Comparison of ENCODE assay signal across 21 cellular contexts in the genomic region with DNA sequence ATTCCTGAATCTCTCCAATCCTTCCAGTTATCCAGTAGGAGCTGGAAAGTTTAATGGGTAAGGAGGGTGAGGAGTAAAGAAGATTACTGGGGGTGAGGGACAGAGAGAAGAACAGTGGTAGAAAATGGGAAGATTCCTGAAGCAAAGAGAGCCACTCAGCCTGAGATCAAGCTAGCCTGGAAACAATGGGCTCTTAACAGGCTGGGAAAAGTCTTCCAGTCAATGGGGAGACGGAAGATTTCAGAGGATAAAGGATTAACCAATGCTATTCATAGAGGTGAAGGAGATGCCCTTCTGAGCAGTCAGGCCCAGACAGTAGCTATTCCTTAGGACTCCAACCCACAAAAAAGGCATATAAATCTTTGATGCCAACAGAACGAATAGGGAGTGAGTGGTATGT. TPM values are rescaled to one million over a fixed set of nuclear protein-coding genes. Genes with fewer than 3 reads are reported as not detected.
A peak's percentile ranks its signal among the peaks of the same experiment; 100 is the strongest.
DNase-seq lines count a peak whose midpoint lies in the region; ATAC-seq and TF ChIP-seq lines count a peak whose summit lies in the region.
"Had no signal": no experiment of that assay in that cellular context is flagged by ENCODE, and none has a peak within 500 bp of the region (broad histone marks: within the 10 kb centered on the region; RNA-seq: fewer than 3 reads in every experiment).

No MANE protein-coding gene starts in this region.

- H3K4me3 ChIP-seq in CD4-positive, CD25-positive, alpha-beta regulatory T cell (ENCODE audit: low read depth, low read length): no peak overlapping the region
- no peak overlapping the region for H3K4me3 ChIP-seq in CD8-positive, alpha-beta memory T cell (ENCODE audit: low read length)
- H3K4me3 ChIP-seq: ovary, right lobe of liver, tibial nerve had no signal

- no peak overlapping the region for H3K4me3 Mint-ChIP-seq in CD4-positive, CD25-positive, alpha-beta regulatory T cell
- H3K4me3 Mint-ChIP-seq in CD8-positive, alpha-beta memory T cell: no peak overlapping the region
- no peak overlapping the region for H3K4me3 Mint-ChIP-seq in activated T-helper 1 cell treated with anti-CD3 and anti-CD28 coated beads, Interleukin-12 subunit alpha, Interleukin-12 subunit beta, Interleukin-2, Interleukin-4 antibody, amounts not matched to agents 30 ng/mL and 10 ng/mL and 1 ng/mL, durations not matched to agents 14 hours and 24 hours and 36 hours
- H3K4me3 Mint-ChIP-seq in mesothelial cell of epicardium: no peak overlapping the region
- H3K4me3 Mint-ChIP-seq: H9, immature natural killer cell had no signal

- H3K9me3 Mint-ChIP-seq in CD4-positive, CD25-positive, alpha-beta regulatory T cell: no peaks in the 10 kb centered on the region
- no peaks in the 10 kb centered on the region for H3K9me3 Mint-ChIP-seq in CD8-positive, alpha-beta memory T cell
- no peaks in the 10 kb centered on the region for H3K9me3 Mint-ChIP-seq in activated T-helper 1 cell treated with anti-CD3 and anti-CD28 coated beads, Interleukin-12 subunit alpha, Interleukin-12 subunit beta, Interleukin-2, Interleukin-4 antibody, amounts not matched to agents 30 ng/mL and 10 ng/mL and 1 ng/mL, durations not matched to agents 14 hours and 24 hours and 36 hours
- no peaks in the 10 kb centered on the region for H3K9me3 Mint-ChIP-seq in mesothelial cell of epicardium
- H3K9me3 Mint-ChIP-seq: H9, immature natural killer cell had no signal

- DNase-seq in CD4-positive, CD25-positive, alpha-beta regulatory T cell: no peak
- no peak for DNase-seq in CD8-positive, alpha-beta memory T cell
- DNase-seq in activated T-helper 1 cell treated with anti-CD3 and anti-CD28 coated beads, Interleukin-12 subunit alpha, Interleukin-12 subunit beta, Interleukin-2, Interleukin-4 antibody, amounts not matched to agents 30 ng/mL and 10 ng/mL and 1 ng/mL, durations not matched to agents 14 hours and 24 hours and 36 hours (ENCODE audit: low spot score): no peak
- no peak for DNase-seq in mesothelial cell of epicardium (ENCODE audit: low spot score in 2 of 2, unreplicated experiment in 2 of 2)
- no peak for DNase-seq in COLO668 (lab: John Stamatoyannopoulos, UW; ENCODE audit: unreplicated experiment)
- DNase-seq in T-helper 9 cell: no peak
- DNase-seq: activated CD4-positive, CD25-positive, alpha-beta regulatory T cell treated with anti-CD3 and anti-CD28 coated beads, Interleukin-2, amount 50 U/mL, for 72 hours; activated CD8-positive, alpha-beta memory T cell treated with anti-CD3 and anti-CD28 coated beads, Interleukin-2, amount 50 U/mL, for 48 hours; activated naive CD4-positive, alpha-beta T cell treated with anti-CD3 and anti-CD28 coated beads, Interleukin-2, amount 50 U/mL, for 16 hours; DMS 273 treated with DMSO at 0.1 percent for 48 hours; H9; immature natural killer cell; left ventricle myocardium superior; NCI-H1417; NCI-H524; ovary; right lobe of liver; SHP77 treated with DMSO at 0.1 percent for 48 hours; stimulated activated naive CD4-positive, alpha-beta T cell treated with Interleukin-2 at 50 U/mL for 16 hours had no signal

- H3K36me3 Mint-ChIP-seq in CD4-positive, CD25-positive, alpha-beta regulatory T cell: peaks cover 28% of the 10 kb centered on the region
- peaks cover 10 to 77% (median 14%) of the 10 kb centered on the region in 3 donors for H3K36me3 Mint-ChIP-seq in CD8-positive, alpha-beta memory T cell
- H3K36me3 Mint-ChIP-seq in activated T-helper 1 cell treated with anti-CD3 and anti-CD28 coated beads, Interleukin-12 subunit alpha, Interleukin-12 subunit beta, Interleukin-2, Interleukin-4 antibody, amounts not matched to agents 30 ng/mL and 10 ng/mL and 1 ng/mL, durations not matched to agents 14 hours and 24 hours and 36 hours (ENCODE audit: low read depth): peaks cover 58% of the 10 kb centered on the region
- peaks cover 34% of the 10 kb centered on the region for H3K36me3 Mint-ChIP-seq in mesothelial cell of epicardium

- no peaks in the 10 kb centered on the region for H3K9me3 ChIP-seq in CD4-positive, CD25-positive, alpha-beta regulatory T cell (ENCODE audit: control insufficient read depth in 2 of 2, low read length in 2 of 2)
- no peaks in the 10 kb centered on the region for H3K9me3 ChIP-seq in CD8-positive, alpha-beta memory T cell (ENCODE audit: low read length)
- H3K9me3 ChIP-seq: ovary, right lobe of liver, tibial nerve had no signal

- H3K4me1 Mint-ChIP-seq in CD4-positive, CD25-positive, alpha-beta regulatory T cell: peaks cover 0 to 15% (median 7%) of the 10 kb centered on the region in 4 donors
- H3K4me1 Mint-ChIP-seq in CD8-positive, alpha-beta memory T cell: peaks cover 2 to 12% (median 4%) of the 10 kb centered on the region in 3 donors
- H3K4me1 Mint-ChIP-seq in activated T-helper 1 cell treated with anti-CD3 and anti-CD28 coated beads, Interleukin-12 subunit alpha, Interleukin-12 subunit beta, Interleukin-2, Interleukin-4 antibody, amounts not matched to agents 30 ng/mL and 10 ng/mL and 1 ng/mL, durations not matched to agents 14 hours and 24 hours and 36 hours (ENCODE audit: low read depth): peaks cover 11% of the 10 kb centered on the region
- peaks cover 7% of the 10 kb centered on the region for H3K4me1 Mint-ChIP-seq in mesothelial cell of epicardium
- H3K4me1 Mint-ChIP-seq: immature natural killer cell had no signal

- H3K27ac ChIP-seq in CD4-positive, CD25-positive, alpha-beta regulatory T cell (ENCODE audit: insufficient read depth, low read length, poor library complexity, severe bottlenecking): no peak overlapping the region
- H3K27ac ChIP-seq in CD8-positive, alpha-beta memory T cell (ENCODE audit: low read depth, low read length): no peak overlapping the region
- H3K27ac ChIP-seq: ovary, right lobe of liver, tibial nerve had no signal

- H3K4me1 ChIP-seq in CD4-positive, CD25-positive, alpha-beta regulatory T cell (ENCODE audit: control insufficient read depth, insufficient read depth, low read length, poor library complexity, severe bottlenecking): no peaks in the 10 kb centered on the region
- H3K4me1 ChIP-seq in CD8-positive, alpha-beta memory T cell (ENCODE audit: insufficient read depth, low read length): no peaks in the 10 kb centered on the region
- H3K4me1 ChIP-seq: right lobe of liver, tibial nerve had no signal

- H3K27ac Mint-ChIP-seq in CD4-positive, CD25-positive, alpha-beta regulatory T cell: peak overlapping the region; percentile 0 to 79 (median 53)
- H3K27ac Mint-ChIP-seq in CD8-positive, alpha-beta memory T cell: peak overlapping the region in 7 of 8 donors; percentile 11 to 92 (median 54)
- peak overlapping the region; percentile 6 for H3K27ac Mint-ChIP-seq in activated T-helper 1 cell treated with anti-CD3 and anti-CD28 coated beads, Interleukin-12 subunit alpha, Interleukin-12 subunit beta, Interleukin-2, Interleukin-4 antibody, amounts not matched to agents 30 ng/mL and 10 ng/mL and 1 ng/mL, durations not matched to agents 14 hours and 24 hours and 36 hours
- peak overlapping the region; percentile 38 for H3K27ac Mint-ChIP-seq in mesothelial cell of epicardium

- intact Hi-C loops in activated T-helper 1 cell treated with anti-CD3 and anti-CD28 coated beads, Interleukin-12 subunit alpha, Interleukin-12 subunit beta, Interleukin-2, Interleukin-4 antibody, amounts not matched to agents 30 ng/mL and 10 ng/mL and 1 ng/mL, durations not matched to agents 14 hours and 24 hours and 36 hours (cut with micrococcal nuclease): no loop called here

- CTCF ChIA-PET in CD8-positive, alpha-beta memory T cell (lab: Charles Lee): interaction anchor here (1.0 to 3.7 kb wide), 4 partner anchors 10 to 272 kb away, joined by 3 to 16 read pairs (median 4); partner anchors contain the start of gene GDF11

- TF ChIP-seq CTCF in mesothelial cell of epicardium (IDR thresholded peaks at IDR 0.05; ENCODE audit: unreplicated experiment): no peak

- no peak for ATAC-seq in CD4-positive, CD25-positive, alpha-beta regulatory T cell (ENCODE audit: low read depth in 2 of 2)
- no peak for ATAC-seq in HG02970 (IDR thresholded peaks at IDR 0.05; ENCODE audit: low FRiP score, unreplicated experiment)
- ATAC-seq: left ventricle myocardium superior, right lobe of liver had no signal

- no peaks in the 10 kb centered on the region for H3K27me3 Mint-ChIP-seq in CD4-positive, CD25-positive, alpha-beta regulatory T cell
- H3K27me3 Mint-ChIP-seq in CD8-positive, alpha-beta memory T cell: no peaks in the 10 kb centered on the region
- no peaks in the 10 kb centered on the region for H3K27me3 Mint-ChIP-seq in activated T-helper 1 cell treated with anti-CD3 and anti-CD28 coated beads, Interleukin-12 subunit alpha, Interleukin-12 subunit beta, Interleukin-2, Interleukin-4 antibody, amounts not matched to agents 30 ng/mL and 10 ng/mL and 1 ng/mL, durations not matched to agents 14 hours and 24 hours and 36 hours (ENCODE audit: insufficient read depth)
- H3K27me3 Mint-ChIP-seq in mesothelial cell of epicardium (ENCODE audit: low read depth): no peaks in the 10 kb centered on the region

- POLR2A ChIA-PET in CD8-positive, alpha-beta memory T cell (lab: Charles Lee): no interaction called here

- no peaks in the 10 kb centered on the region for H3K27me3 ChIP-seq in CD4-positive, CD25-positive, alpha-beta regulatory T cell (ENCODE audit: control insufficient read depth, insufficient read depth, low read length)
- no peaks in the 10 kb centered on the region for H3K27me3 ChIP-seq in CD8-positive, alpha-beta memory T cell (ENCODE audit: insufficient read depth, low read length, poor library complexity, severe bottlenecking)
- H3K27me3 ChIP-seq: ovary, right lobe of liver, tibial nerve had no signal

- H3K36me3 ChIP-seq in CD4-positive, CD25-positive, alpha-beta regulatory T cell (ENCODE audit: control insufficient read depth, insufficient read depth, low read length): peaks cover 72% of the 10 kb centered on the region
- H3K36me3 ChIP-seq in CD8-positive, alpha-beta memory T cell (ENCODE audit: insufficient read depth, low read length): peaks cover 49% of the 10 kb centered on the region
- H3K36me3 ChIP-seq: ovary had no signal

RNA-seq across cellular contexts. Expression of gene GDF11, which starts 14.8 kb away (rescaled TPM):
- 7.4 TPM for total RNA-seq in CD4-positive, CD25-positive, alpha-beta regulatory T cell
- polyA plus RNA-seq in CD4-positive, CD25-positive, alpha-beta regulatory T cell: 1 to 10 TPM in 1 of 4 donors, under 1 TPM in 3; 0.56 to 1.2 (median 0.66) TPM
- 10 to 100 TPM; 13.1 to 13.5 TPM for total RNA-seq in CD8-positive, alpha-beta memory T cell
- polyA plus RNA-seq in CD8-positive, alpha-beta memory T cell: 1.4 TPM
- total RNA-seq in activated T-helper 1 cell treated with anti-CD3 and anti-CD28 coated beads, Interleukin-12 subunit alpha, Interleukin-12 subunit beta, Interleukin-2, Interleukin-4 antibody, amounts not matched to agents 30 ng/mL and 10 ng/mL and 1 ng/mL, durations not matched to agents 14 hours and 24 hours and 36 hours: 14.2 and 15.2 TPM in 2 replicates
- 17.0 to 18.7 TPM (median 18.1 TPM) in 3 replicates for total RNA-seq in mesothelial cell of epicardium

RNA-seq across cellular contexts. Expression of gene CD63, which starts 28.9 kb away (rescaled TPM):
- total RNA-seq in CD4-positive, CD25-positive, alpha-beta regulatory T cell: 46.4 TPM
- 100 to 1,000 TPM; 145 to 205 (median 180) TPM for polyA plus RNA-seq in CD4-positive, CD25-positive, alpha-beta regulatory T cell
- 100 to 1,000 TPM; 200 to 202 TPM for total RNA-seq in CD8-positive, alpha-beta memory T cell
- 375 TPM for polyA plus RNA-seq in CD8-positive, alpha-beta memory T cell
- total RNA-seq in activated T-helper 1 cell treated with anti-CD3 and anti-CD28 coated beads, Interleukin-12 subunit alpha, Interleukin-12 subunit beta, Interleukin-2, Interleukin-4 antibody, amounts not matched to agents 30 ng/mL and 10 ng/mL and 1 ng/mL, durations not matched to agents 14 hours and 24 hours and 36 hours: 183 and 198 TPM in 2 replicates
- 429 to 438 TPM (median 438 TPM) in 3 replicates for total RNA-seq in mesothelial cell of epicardium

RNA-seq across cellular contexts. Expression of gene RDH5, which starts 37.5 kb away (rescaled TPM):
- 10.1 TPM for total RNA-seq in CD4-positive, CD25-positive, alpha-beta regulatory T cell
- 1 to 10 TPM in 3 of 4 donors, under 1 TPM in 1; 0.94 to 1.6 (median 1.4) TPM for polyA plus RNA-seq in CD4-positive, CD25-positive, alpha-beta regulatory T cell
- 1 to 10 TPM; 8.1 to 8.5 TPM for total RNA-seq in CD8-positive, alpha-beta memory T cell
- 0.90 TPM for polyA plus RNA-seq in CD8-positive, alpha-beta memory T cell
- total RNA-seq in activated T-helper 1 cell treated with anti-CD3 and anti-CD28 coated beads, Interleukin-12 subunit alpha, Interleukin-12 subunit beta, Interleukin-2, Interleukin-4 antibody, amounts not matched to agents 30 ng/mL and 10 ng/mL and 1 ng/mL, durations not matched to agents 14 hours and 24 hours and 36 hours: 4.2 and 6.7 TPM in 2 replicates
- total RNA-seq in mesothelial cell of epicardium: 9.7 to 11.2 TPM (median 11.2 TPM) in 3 replicates

RNA-seq across cellular contexts. Expression of gene BLOC1S1, which starts 41.9 kb away (rescaled TPM):
- 60.1 TPM for total RNA-seq in CD4-positive, CD25-positive, alpha-beta regulatory T cell
- 100 to 1,000 TPM in 3 of 4 donors, 10 to 100 TPM in 1; 83.6 to 128 (median 112) TPM for polyA plus RNA-seq in CD4-positive, CD25-positive, alpha-beta regulatory T cell
- 100 to 1,000 TPM in 1 of 2 experiments, 10 to 100 TPM in 1; 97.5 to 110 TPM for total RNA-seq in CD8-positive, alpha-beta memory T cell
- 90.2 TPM for polyA plus RNA-seq in CD8-positive, alpha-beta memory T cell
- 62.5 and 64.8 TPM in 2 replicates for total RNA-seq in activated T-helper 1 cell treated with anti-CD3 and anti-CD28 coated beads, Interleukin-12 subunit alpha, Interleukin-12 subunit beta, Interleukin-2, Interleukin-4 antibody, amounts not matched to agents 30 ng/mL and 10 ng/mL and 1 ng/mL, durations not matched to agents 14 hours and 24 hours and 36 hours
- total RNA-seq in mesothelial cell of epicardium: 58.0 to 63.4 TPM (median 61.6 TPM) in 3 replicates

RNA-seq across cellular contexts. Expression of gene ITGA7, which starts 50.0 kb away (rescaled TPM):
- total RNA-seq in CD4-positive, CD25-positive, alpha-beta regulatory T cell: 0.76 TPM
- polyA plus RNA-seq in CD4-positive, CD25-positive, alpha-beta regulatory T cell: under 1 TPM in 1 of 4 donors, not detected in 3; 0.29 TPM
- total RNA-seq in CD8-positive, alpha-beta memory T cell: 1 to 10 TPM; 2.7 to 3.1 TPM
- 0.36 TPM for polyA plus RNA-seq in CD8-positive, alpha-beta memory T cell
- 0.88 and 1.1 TPM in 2 replicates for total RNA-seq in activated T-helper 1 cell treated with anti-CD3 and anti-CD28 coated beads, Interleukin-12 subunit alpha, Interleukin-12 subunit beta, Interleukin-2, Interleukin-4 antibody, amounts not matched to agents 30 ng/mL and 10 ng/mL and 1 ng/mL, durations not matched to agents 14 hours and 24 hours and 36 hours
- 32.5 to 34.0 TPM (median 33.2 TPM) in 3 replicates for total RNA-seq in mesothelial cell of epicardium
